Comparison of ENCODE assay signal across 23 cellular contexts in genomic region chr6:814378-815347, GRCh38.
DNase-seq lines count a peak whose midpoint lies in the region; ATAC-seq and TF ChIP-seq lines count a peak whose summit lies in the region.
"Had no signal": no experiment of that assay in that cellular context is flagged by ENCODE, and none has a peak within 500 bp of the region (broad histone marks: within the 10 kb centered on the region; RNA-seq: fewer than 3 reads in every experiment).

No MANE protein-coding gene starts in this region.

- no peaks in the 10 kb centered on the region for H3K36me3 Mint-ChIP-seq in activated B cell treated with CpG ODN at 0.5 μM for 24 hours (ENCODE audit: low read depth)
- no peaks in the 10 kb centered on the region for H3K36me3 Mint-ChIP-seq in naive B cell
- peaks cover 0 to 2% of the 10 kb centered on the region in 2 donors for H3K36me3 Mint-ChIP-seq in stimulated activated naive B cell treated with anti-CD40 and anti-IgM and Interleukin-4, amounts not matched to agents 10 μg/mL and 1 μg/mL and 100 μg/mL, for 72 hours
- H3K36me3 Mint-ChIP-seq: CD8-positive, alpha-beta memory T cell had no signal

- CTCF ChIA-PET in activated B cell treated with CpG ODN at 0.5 μM for 24 hours (lab: Charles Lee): no interaction called here

- H3K4me1 ChIP-seq in BLaER1: peaks cover 28% of the 10 kb centered on the region

- no peak overlapping the region for H3K9ac ChIP-seq in BLaER1
- H3K9ac ChIP-seq: KMS-11 had no signal

- no peaks in the 10 kb centered on the region for H4K20me1 ChIP-seq in BLaER1

- H3K4me3 Mint-ChIP-seq in activated B cell treated with CpG ODN at 0.5 μM for 24 hours (peak overlapping the region; percentile 61), naive B cell (peak overlapping the region; percentile 74 to 91 (median 83))
- H3K4me3 Mint-ChIP-seq in stimulated activated naive B cell treated with anti-CD40 and anti-IgM and Interleukin-4, amounts not matched to agents 10 μg/mL and 1 μg/mL and 100 μg/mL, for 72 hours: peak overlapping the region; percentile 76 to 78
- H3K4me3 Mint-ChIP-seq: CD8-positive, alpha-beta memory T cell had no signal

- TF ChIP-seq CTCF in activated B cell treated with CpG ODN at 0.5 μM for 24 hours (IDR thresholded peaks at IDR 0.05): no peak

- peaks cover 12% of the 10 kb centered on the region; the same call in 1 of the 2 replicates for H3K27me3 ChIP-seq in BLaER1

- H3K4me3 ChIP-seq in BLaER1: no peak overlapping the region
- H3K4me3 ChIP-seq: GM12878, SK-N-MC had no signal

- H3K9me3 Mint-ChIP-seq in activated B cell treated with CpG ODN at 0.5 μM for 24 hours: no peaks in the 10 kb centered on the region
- H3K9me3 Mint-ChIP-seq in naive B cell: no peaks in the 10 kb centered on the region
- H3K9me3 Mint-ChIP-seq in stimulated activated naive B cell treated with anti-CD40 and anti-IgM and Interleukin-4, amounts not matched to agents 10 μg/mL and 1 μg/mL and 100 μg/mL, for 72 hours: peaks cover 0 to 3% of the 10 kb centered on the region in 2 donors
- H3K9me3 Mint-ChIP-seq: CD8-positive, alpha-beta memory T cell had no signal

- ATAC-seq in activated B cell treated with CpG ODN at 0.5 μM for 24 hours (ENCODE audit: low read depth): peak; percentile 28
- ATAC-seq in naive B cell (ENCODE audit: low read depth in 2 of 2): peak; percentile 74 to 78
- peak; percentile 38 to 41 for ATAC-seq in stimulated activated naive B cell treated with anti-CD40 and anti-IgM and Interleukin-4, amounts not matched to agents 10 μg/mL and 1 μg/mL and 100 μg/mL, for 72 hours (replicated peaks)
- ATAC-seq: GM12878, Panc1 had no signal

- H3K4me1 Mint-ChIP-seq in activated B cell treated with CpG ODN at 0.5 μM for 24 hours (peaks cover 38% of the 10 kb centered on the region), naive B cell (peaks cover 30 to 58% (median 39%) of the 10 kb centered on the region in 3 donors)
- peaks cover 27 to 62% of the 10 kb centered on the region in 2 donors for H3K4me1 Mint-ChIP-seq in stimulated activated naive B cell treated with anti-CD40 and anti-IgM and Interleukin-4, amounts not matched to agents 10 μg/mL and 1 μg/mL and 100 μg/mL, for 72 hours

- H3K27ac ChIP-seq in BLaER1: no peak overlapping the region
- H3K27ac ChIP-seq: C4-2B, KMS-11, SK-N-MC had no signal

- peak overlapping the region; percentile 47 for H3K4me2 ChIP-seq in BLaER1
- H3K4me2 ChIP-seq: KMS-11 had no signal

- intact Hi-C loops in activated B cell treated with CpG ODN at 0.5 μM for 24 hours (cut with micrococcal nuclease): loop anchor here (5.0 kb wide), 1 partner anchor 83 kb away; no protein-coding TSS in a partner anchor

- no peak for DNase-seq in activated B cell treated with CpG ODN at 0.5 μM for 24 hours
- DNase-seq in naive B cell: peak; percentile 27
- DNase-seq in stimulated activated naive B cell treated with anti-CD40 and anti-IgM and Interleukin-4, amounts not matched to agents 10 μg/mL and 1 μg/mL and 100 μg/mL, for 72 hours: no peak
- no peak for DNase-seq in NCI-H526 treated with DMSO at 0.1 percent for 48 hours (lab: John Stamatoyannopoulos, UW)
- no peak for DNase-seq in T-helper 9 cell
- no peak for DNase-seq in activated naive CD4-positive, alpha-beta T cell treated with anti-CD3 and anti-CD28 coated beads, Interleukin-2, amount 50 U/mL, for 16 hours
- DNase-seq: 8988T; CD8-positive, alpha-beta memory T cell; DMS 273 treated with DMSO at 0.1 percent for 48 hours; DMS79; GDM1; IMR-90; NCI-H1048; NCI-H1417; NCI-H1694; NCI-H2029 treated with DMSO at 0.1 percent for 48 hours; SIG-M5 had no signal

- peak overlapping the region; percentile 65 for H3K27ac Mint-ChIP-seq in activated B cell treated with CpG ODN at 0.5 μM for 24 hours
- peak overlapping the region; percentile 46 to 94 (median 88) for H3K27ac Mint-ChIP-seq in naive B cell
- H3K27ac Mint-ChIP-seq in stimulated activated naive B cell treated with anti-CD40 and anti-IgM and Interleukin-4, amounts not matched to agents 10 μg/mL and 1 μg/mL and 100 μg/mL, for 72 hours: peak overlapping the region; percentile 72
- H3K27ac Mint-ChIP-seq: CD8-positive, alpha-beta memory T cell had no signal

- 0 out of 2 replicates have a peak, but pooled peaks cover 7% of the 10 kb centered on the region for H3K9me3 ChIP-seq in BLaER1

- POLR2A ChIA-PET in activated B cell treated with CpG ODN at 0.5 μM for 24 hours (lab: Charles Lee): interaction anchor here (0.6 kb wide), 1 partner anchor 12 kb away, joined by 3 read pairs; no protein-coding TSS in a partner anchor

- no peaks in the 10 kb centered on the region for H3K36me3 ChIP-seq in BLaER1

- H3K27me3 Mint-ChIP-seq in activated B cell treated with CpG ODN at 0.5 μM for 24 hours: no peaks in the 10 kb centered on the region
- H3K27me3 Mint-ChIP-seq in naive B cell: no peaks in the 10 kb centered on the region
- H3K27me3 Mint-ChIP-seq in stimulated activated naive B cell treated with anti-CD40 and anti-IgM and Interleukin-4, amounts not matched to agents 10 μg/mL and 1 μg/mL and 100 μg/mL, for 72 hours: peaks cover 0 to 8% of the 10 kb centered on the region in 2 donors
